In genomic region chr1:30517241-30517640, GRCh38 we compare ENCODE assay signal across 7 cellular contexts.
A peak's percentile ranks its signal among the peaks of the same experiment; 100 is the strongest.
DNase-seq lines count a peak whose midpoint lies in the region; ATAC-seq, FAIRE-seq and TF ChIP-seq lines count a peak whose summit lies in the region.
"Not testable (repeated sequence)": the region's sequence is repeated elsewhere in the genome, so short reads cannot be mapped to it uniquely, and the experiment has no call there.

No MANE protein-coding gene starts in this region.

- ATAC-seq in left lobe of liver, result not testable (repeated sequence)

- H3K23ac ChIP-seq in H1 (ENCODE audit: insufficient read length), result not testable (repeated sequence)

- H3K18ac ChIP-seq in H1 (ENCODE audit: extremely low read depth, low read length), result not testable (repeated sequence)

- not testable (repeated sequence) for H3K4ac ChIP-seq in H1 (replicated peaks; ENCODE audit: insufficient read length, low read depth, low read length)

- H2AK5ac ChIP-seq in H1 (ENCODE audit: low read depth, low read length), result not testable (repeated sequence)

- H3K56ac ChIP-seq in H1 (replicated peaks; ENCODE audit: insufficient read length, low read depth, low read length), result not testable (repeated sequence)

- H3K27ac ChIP-seq in H1 (ENCODE audit: low read depth, low read length); stomach: not testable (repeated sequence)

- intact Hi-C loops in posterior vena cava (cut with DNase I); stomach (cut with DNase I; ENCODE audit: low total_unique reads): not testable (repeated sequence)

- not testable (repeated sequence) for H3K27me3 ChIP-seq in bronchial epithelial cell (ENCODE audit: control insufficient read depth, insufficient read depth, low read length); H1 (replicated peaks in 1 of 4; ENCODE audit: control insufficient read depth in 3 of 4, extremely low read depth in 1 of 4, insufficient read depth in 3 of 4, low read length in 3 of 4)
- H3K27me3 ChIP-seq in stomach, result peaks cover 0 to 24% (median 0%) of the 10 kb centered on the region in 3 donors

- H2AFZ ChIP-seq in H1 (ENCODE audit: low read length), result not testable (repeated sequence)

- H3K9me3 ChIP-seq in H1 (ENCODE audit: insufficient read depth in 2 of 2, low read depth in 1 of 2, low read length in 1 of 2); stomach: not testable (repeated sequence)

- not testable (repeated sequence) for TF ChIP-seq RAD21 in H1 (IDR thresholded peaks at IDR 0.05 in 1 of 2, conservative IDR thresholded peaks at IDR 0.05 in 1 of 2; ENCODE audit: low read depth in 2 of 2, low read length in 2 of 2)

- WGBS in H1 (ENCODE audit: extremely low coverage in 1 of 2, insufficient coverage in 1 of 2, insufficient read length in 1 of 2, insufficient replicate concordance in 2 of 2, low coverage in 1 of 2, low lambda C conversion rate in 2 of 2, missing lambda C conversion rate in 1 of 2), 2 experiments, result 93% methylated on average over 5 of the region's 7 CpGs; no CpG with 5 or more reads in 1 of the 2 experiments
- 60 to 86% (median 74%) methylated on average over 7 of the region's 7 CpGs for WGBS in stomach, 5 donors

- H3K79me2 ChIP-seq in H1 (ENCODE audit: control insufficient read depth in 1 of 2, insufficient read depth in 2 of 2, low read length in 2 of 2), result not testable (repeated sequence)

- not testable (repeated sequence) for H2BK120ac ChIP-seq in H1 (replicated peaks; ENCODE audit: low read depth, low read length)

- TF ChIP-seq POLR2A in H1 (IDR thresholded peaks at IDR 0.05; ENCODE audit: control extremely low read depth in 1 of 2, low read depth in 2 of 2, low read length in 2 of 2); stomach (IDR thresholded peaks at IDR 0.05): not testable (repeated sequence)

- not testable (repeated sequence) for TF ChIP-seq EP300 in H1 (IDR thresholded peaks at IDR 0.05; ENCODE audit: borderline replicate concordance in 1 of 2, low read depth in 2 of 2, low read length in 2 of 2); stomach (IDR thresholded peaks at IDR 0.05)

- H2BK5ac ChIP-seq in H1 (ENCODE audit: low read depth, low read length), result not testable (repeated sequence)

- H4K5ac ChIP-seq in H1 (ENCODE audit: insufficient read length, low read depth, low read length), result not testable (repeated sequence)

- not testable (repeated sequence) for TF ChIP-seq CTCF in bronchial epithelial cell (IDR thresholded peaks at IDR 0.05; ENCODE audit: insufficient read depth, low read length, severe bottlenecking); H1 (IDR thresholded peaks at IDR 0.05; ENCODE audit: control extremely low read depth in 1 of 3, insufficient read depth in 1 of 3, low read depth in 1 of 3, low read length in 3 of 3); stomach (IDR thresholded peaks at IDR 0.05)

- H2BK15ac ChIP-seq in H1 (ENCODE audit: low read length), result not testable (repeated sequence)

- H3K36me3 ChIP-seq in bronchial epithelial cell (ENCODE audit: control insufficient read depth, insufficient read depth, low read length); H1 (ENCODE audit: control insufficient read depth in 2 of 4, insufficient read depth in 4 of 4, low read length in 3 of 4); stomach: not testable (repeated sequence)

- not testable (repeated sequence) for H3K4me3 ChIP-seq in bronchial epithelial cell (ENCODE audit: low read depth, low read length); H1 (ENCODE audit: extremely low read depth in 1 of 4, insufficient read depth in 2 of 4, low read depth in 3 of 4, low read length in 4 of 4); stomach

- H3K23me2 ChIP-seq in H1 (ENCODE audit: low read depth, low read length), result not testable (repeated sequence)

- FAIRE-seq in bronchial epithelial cell (lab: Jason Lieb, UNC) (peak; percentile 98), H1 (lab: Jason Lieb, UNC) (peak; percentile 48), urothelium cell line (lab: Jason Lieb, UNC) (peak; percentile 94)

- H3K9ac ChIP-seq in H1 (replicated peaks in 1 of 4; ENCODE audit: extremely low read depth in 1 of 4, low read depth in 3 of 4, low read length in 3 of 4), result not testable (repeated sequence)

- H4K91ac ChIP-seq in H1 (replicated peaks; ENCODE audit: insufficient read length, low read length), result not testable (repeated sequence)

- not testable (repeated sequence) for H3K4me1 ChIP-seq in H1 (replicated peaks in 1 of 4; ENCODE audit: control insufficient read depth in 3 of 4, insufficient read depth in 4 of 4, low read length in 3 of 4); stomach

- POLR2A ChIA-PET in H1 (lab: Charles Lee; ENCODE audit: partially characterized antibody), result not testable (repeated sequence)

- not testable (repeated sequence) for H3K4me2 ChIP-seq in H1 (ENCODE audit: insufficient read depth in 1 of 2, low read depth in 2 of 2, low read length in 2 of 2)

- H3K79me1 ChIP-seq in H1 (ENCODE audit: low read depth, low read length), result not testable (repeated sequence)

- not testable (repeated sequence) for H4K20me1 ChIP-seq in H1 (replicated peaks in 1 of 2; ENCODE audit: control insufficient read depth in 1 of 2, insufficient read depth in 2 of 2, low read length in 2 of 2)

- CTCF ChIA-PET in H1 (lab: Charles Lee; ENCODE audit: partially characterized antibody), result not testable (repeated sequence)

- peak; percentile 3 for DNase-seq in activated CD4-positive, CD25-positive, alpha-beta regulatory T cell treated with anti-CD3 and anti-CD28 coated beads, Interleukin-2, amount 50 U/mL, for 72 hours
- not testable (repeated sequence) for DNase-seq in bronchial epithelial cell (ENCODE audit: low read depth); urothelium cell line (ENCODE audit: low spot score)
- DNase-seq in H1 (ENCODE audit: low read depth in 1 of 2, low spot score in 2 of 2), result peak in 1 of 2 experiments; percentile 19
- peak; percentile 3 for DNase-seq in left lobe of liver (ENCODE audit: low spot score)
- DNase-seq in posterior vena cava (ENCODE audit: low spot score), result peak; percentile 32
- peak; percentile 10 for DNase-seq in stomach

- H2BK20ac ChIP-seq in H1 (ENCODE audit: low read length), result not testable (repeated sequence)

- H2BK12ac ChIP-seq in H1 (ENCODE audit: low read depth, low read length), result not testable (repeated sequence)

- H3K14ac ChIP-seq in H1 (ENCODE audit: insufficient read length), result not testable (repeated sequence)

- not testable (repeated sequence) for H4K8ac ChIP-seq in H1 (ENCODE audit: extremely low read depth, insufficient read depth, low read length)
